ENCODE assay signal across 9 cellular contexts in the genomic region with DNA sequence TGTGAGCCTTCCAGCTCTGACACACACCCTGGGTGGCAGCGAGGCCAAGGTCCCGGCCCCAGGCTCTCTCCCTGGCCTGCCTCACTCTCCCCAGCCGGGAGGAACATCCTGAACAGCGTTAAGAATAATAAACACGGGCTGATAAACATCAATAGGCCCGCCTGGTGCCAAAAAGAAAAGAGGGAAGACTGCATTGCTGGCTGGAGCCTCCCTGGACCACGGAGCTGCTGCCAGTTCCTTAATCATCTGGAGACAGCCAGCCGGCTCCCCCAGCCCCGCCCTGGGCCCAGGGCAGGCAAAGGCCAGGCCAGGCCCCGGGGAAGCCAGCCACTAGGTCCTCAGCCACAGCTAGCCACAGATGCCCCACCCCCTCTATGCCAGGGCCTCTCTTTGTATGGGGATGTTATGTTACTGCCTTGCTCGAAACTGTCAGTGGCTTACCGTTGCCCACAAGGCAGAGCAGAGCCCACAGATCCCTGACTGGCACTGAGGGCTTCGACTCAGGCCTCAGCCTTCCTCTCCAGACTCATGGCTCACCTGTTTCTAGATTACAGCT.
DNase-seq lines count a peak whose midpoint lies in the region; ATAC-seq and TF ChIP-seq lines count a peak whose summit lies in the region.
"Had no signal": no experiment of that assay in that cellular context is flagged by ENCODE, and none has a peak within 500 bp of the region (broad histone marks: within the 10 kb centered on the region; RNA-seq: fewer than 3 reads in every experiment).

No MANE protein-coding gene starts in this region.

- peak; percentile 16 for DNase-seq in NB4 (ENCODE audit: low read depth)
- peak; percentile 49 for DNase-seq in colonic mucosa
- DNase-seq in mesendoderm = peak; percentile 19
- no peak for DNase-seq in NCI-H1417 (lab: John Stamatoyannopoulos, UW)
- DNase-seq in stimulated activated naive B cell treated with anti-CD40 and anti-IgM and Interleukin-4, amounts not matched to agents 10 μg/mL and 1 μg/mL and 100 μg/mL, for 72 hours = no peak
- no peak for DNase-seq in cerebellar cortex (ENCODE audit: low spot score)
- no peak for DNase-seq in inferior parietal cortex (ENCODE audit: extremely low spot score)

- H4K8ac ChIP-seq in mesendoderm (ENCODE audit: low read depth, low read length) = no peak overlapping the region

- no peak overlapping the region for H2AK5ac ChIP-seq in mesendoderm (ENCODE audit: low read length)

- no peak overlapping the region for H3K4ac ChIP-seq in mesendoderm (ENCODE audit: low read depth, low read length)

- H3K79me2 ChIP-seq in mesendoderm (ENCODE audit: control insufficient read depth, insufficient read depth, low read length) = no peaks in the 10 kb centered on the region

- no peak overlapping the region for H3K4me3 Mint-ChIP-seq in stimulated activated naive B cell treated with anti-CD40 and anti-IgM and Interleukin-4, amounts not matched to agents 10 μg/mL and 1 μg/mL and 100 μg/mL, for 72 hours

- H3K36me3 ChIP-seq in colonic mucosa = no peaks in the 10 kb centered on the region
- H3K36me3 ChIP-seq in mesendoderm (ENCODE audit: control insufficient read depth, insufficient read depth, low read length) = no peaks in the 10 kb centered on the region
- H3K36me3 ChIP-seq: cardiac muscle cell had no signal

- no peak overlapping the region for H3K18ac ChIP-seq in mesendoderm (ENCODE audit: low read length)

- H3K9ac ChIP-seq in colonic mucosa (ENCODE audit: low read depth in 2 of 2, low read length in 2 of 2) (no peak overlapping the region), mesendoderm (ENCODE audit: low read length) (no peak overlapping the region)

- no peaks in the 10 kb centered on the region for H3K9me3 ChIP-seq in colonic mucosa

- H3K27me3 Mint-ChIP-seq in stimulated activated naive B cell treated with anti-CD40 and anti-IgM and Interleukin-4, amounts not matched to agents 10 μg/mL and 1 μg/mL and 100 μg/mL, for 72 hours = peaks cover 10% of the 10 kb centered on the region in 2 donors

- TF ChIP-seq CTCF in 22Rv1 (IDR thresholded peaks at IDR 0.05) (no peak), NB4 (IDR thresholded peaks at IDR 0.05; ENCODE audit: low read depth, low read length) (no peak), colonic mucosa (IDR thresholded peaks at IDR 0.05) (no peak)

- no peak overlapping the region for H2BK120ac ChIP-seq in mesendoderm (ENCODE audit: low read depth, low read length)

- H3K4me3 ChIP-seq in NB4 (ENCODE audit: low read depth, low read length) (no peak overlapping the region), colonic mucosa (no peak overlapping the region), mesendoderm (ENCODE audit: low read length) (no peak overlapping the region)
- H3K4me3 ChIP-seq: cardiac muscle cell had no signal

- TF ChIP-seq POLR2A in NB4 (IDR thresholded peaks at IDR 0.05; ENCODE audit: extremely low read depth, insufficient read length) = no peak

- H3K4me1 ChIP-seq in colonic mucosa (no peaks in the 10 kb centered on the region), mesendoderm (ENCODE audit: control insufficient read depth, low read depth, low read length) (peaks cover 5% of the 10 kb centered on the region)

- no peaks in the 10 kb centered on the region for H3K4me1 Mint-ChIP-seq in stimulated activated naive B cell treated with anti-CD40 and anti-IgM and Interleukin-4, amounts not matched to agents 10 μg/mL and 1 μg/mL and 100 μg/mL, for 72 hours

- no peak overlapping the region for H3K23ac ChIP-seq in mesendoderm (ENCODE audit: low read length)

- H3K27ac ChIP-seq in 22Rv1 = peak overlapping the region; percentile 94
- H3K27ac ChIP-seq in colonic mucosa = peak overlapping the region; percentile 27
- H3K27ac ChIP-seq in mesendoderm (ENCODE audit: low read depth, low read length) = no peak overlapping the region
- H3K27ac ChIP-seq: cardiac muscle cell had no signal

- no peak overlapping the region for H2BK5ac ChIP-seq in mesendoderm (ENCODE audit: low read length)

- H2BK15ac ChIP-seq in mesendoderm (replicated peaks; ENCODE audit: low read depth) = no peak overlapping the region

- intact Hi-C loops in colonic mucosa (cut with DNase I) = no loop called here

- no peaks in the 10 kb centered on the region for H3K27me3 ChIP-seq in colonic mucosa
- no peaks in the 10 kb centered on the region for H3K27me3 ChIP-seq in mesendoderm (ENCODE audit: insufficient read depth, low read length, poor library complexity)
- H3K27me3 ChIP-seq: cardiac muscle cell had no signal

- H3K79me1 ChIP-seq in mesendoderm (ENCODE audit: low read length) = no peaks in the 10 kb centered on the region

- H3K27ac Mint-ChIP-seq in stimulated activated naive B cell treated with anti-CD40 and anti-IgM and Interleukin-4, amounts not matched to agents 10 μg/mL and 1 μg/mL and 100 μg/mL, for 72 hours = no peak overlapping the region

- no peaks in the 10 kb centered on the region for H3K36me3 Mint-ChIP-seq in stimulated activated naive B cell treated with anti-CD40 and anti-IgM and Interleukin-4, amounts not matched to agents 10 μg/mL and 1 μg/mL and 100 μg/mL, for 72 hours

- H4K5ac ChIP-seq in mesendoderm (ENCODE audit: low read length) = no peak overlapping the region

- H3K56ac ChIP-seq in mesendoderm (ENCODE audit: low read length) = no peak overlapping the region

- no peak for ATAC-seq in stimulated activated naive B cell treated with anti-CD40 and anti-IgM and Interleukin-4, amounts not matched to agents 10 μg/mL and 1 μg/mL and 100 μg/mL, for 72 hours (replicated peaks)

- H3K4me2 ChIP-seq in mesendoderm (ENCODE audit: low read length) = no peak overlapping the region

- no CpG with 5 or more reads among the region's 13 CpGs for WGBS in mesendoderm (ENCODE audit: extremely low coverage, insufficient coverage, low lambda C conversion rate)

- peaks cover 4 to 11% of the 10 kb centered on the region in 2 donors for H3K9me3 Mint-ChIP-seq in stimulated activated naive B cell treated with anti-CD40 and anti-IgM and Interleukin-4, amounts not matched to agents 10 μg/mL and 1 μg/mL and 100 μg/mL, for 72 hours

Comparison
In these comparisons a context has a peak if more than half of its experiments do, and no peak if none do; other contexts are left out.
1. DNase-seq: peak in NB4 (single experiment), colonic mucosa (single experiment) and mesendoderm (single experiment); none in NCI-H1417 (0 of 3), stimulated activated naive B cell treated with anti-CD40 and anti-IgM and Interleukin-4, amounts not matched to agents 10 μg/mL and 1 μg/mL and 100 μg/mL, for 72 hours (single experiment), cerebellar cortex (single experiment) and inferior parietal cortex (single experiment).